10 cellular contexts compared by ENCODE assay signal in genomic region chr12:58920956-58921861, GRCh38. TPM values are rescaled to one million over a fixed set of nuclear protein-coding genes. Genes with fewer than 3 reads are reported as not detected.
DNase-seq lines count a peak whose midpoint lies in the region; ATAC-seq and TF ChIP-seq lines count a peak whose summit lies in the region.
"Had no signal": no experiment of that assay in that cellular context is flagged by ENCODE, and none has a peak within 500 bp of the region (broad histone marks: within the 10 kb centered on the region; RNA-seq: fewer than 3 reads in every experiment).

No MANE protein-coding gene starts in this region.

- H3K27me3 Mint-ChIP-seq in H9 (ENCODE audit: low read depth): peaks cover 9% of the 10 kb centered on the region
- H3K27me3 Mint-ChIP-seq in activated naive CD8-positive, alpha-beta T cell treated with anti-CD3 and anti-CD28 coated beads, Interleukin-2, amount 50 U/mL, for 24 hours: peaks cover 35% of the 10 kb centered on the region

- no peak overlapping the region for H4K91ac ChIP-seq in H9 (ENCODE audit: insufficient read length, low read depth, low read length)

- no peaks in the 10 kb centered on the region for H3K36me3 ChIP-seq in iPS-20b (ENCODE audit: insufficient read depth, low read depth, low read length)

- H3K9me3 Mint-ChIP-seq in H9: no peaks in the 10 kb centered on the region
- H3K9me3 Mint-ChIP-seq in activated naive CD8-positive, alpha-beta T cell treated with anti-CD3 and anti-CD28 coated beads, Interleukin-2, amount 50 U/mL, for 24 hours: no peaks in the 10 kb centered on the region
- H3K9me3 Mint-ChIP-seq: activated T-cell treated with anti-CD3 and anti-CD28 coated beads, Interleukin-2, amount 50 U/mL, for 72 hours had no signal

- DNase-seq in H9: no peak
- DNase-seq in activated naive CD8-positive, alpha-beta T cell treated with anti-CD3 and anti-CD28 coated beads, Interleukin-2, amount 50 U/mL, for 24 hours: peak; percentile 3
- no peak for DNase-seq in NCI-H526 treated with DMSO at 0.1 percent for 48 hours (lab: John Stamatoyannopoulos, UW)
- DNase-seq: NK-92 treated with Interleukin-12 subunit alpha and Interleukin-12 subunit beta, amount 100 ng/mL, for 24 hours had no signal

- peaks cover 14% of the 10 kb centered on the region for H3K23me2 ChIP-seq in H9 (ENCODE audit: insufficient read length, low read depth, low read length, poor library complexity, severe bottlenecking)

- no peak overlapping the region for H3K23ac ChIP-seq in H9 (ENCODE audit: insufficient read length, low read depth, low read length)

- H3K4ac ChIP-seq in H9 (ENCODE audit: low read depth, low read length): no peak overlapping the region

- H3K9me3 ChIP-seq in H9 (ENCODE audit: control insufficient read depth, low read depth, low read length): no peaks in the 10 kb centered on the region
- no peaks in the 10 kb centered on the region for H3K9me3 ChIP-seq in iPS-20b (ENCODE audit: insufficient read depth, low read depth, low read length)

- no peak overlapping the region for H2BK15ac ChIP-seq in H9 (ENCODE audit: low read depth, low read length)

- no peak overlapping the region for H3T11ph ChIP-seq in H9 (ENCODE audit: low read length)

- H3K27me3 ChIP-seq in H9 (ENCODE audit: insufficient read depth, low read length) (peaks cover 2% of the 10 kb centered on the region; the same call in 1 of the 2 replicates), iPS-20b (ENCODE audit: insufficient read depth, low read length) (peaks cover 10% of the 10 kb centered on the region)

- H3K9ac ChIP-seq in H9 (ENCODE audit: extremely low read depth, insufficient read length, low read length): no peak overlapping the region
- H3K9ac ChIP-seq in iPS-20b (ENCODE audit: low read depth, low read length): peak overlapping the region; percentile 81; the same call in 1 of the 2 replicates

- no peak overlapping the region for H2AK5ac ChIP-seq in H9 (ENCODE audit: insufficient read length, low read length)

- no CpG with 5 or more reads among the region's 15 CpGs for WGBS in H9 (ENCODE audit: extremely low coverage, insufficient read length, low lambda C conversion rate)

- H4K20me1 ChIP-seq in H9 (ENCODE audit: control insufficient read depth, insufficient read depth, insufficient read length): no peaks in the 10 kb centered on the region

- no peak for ATAC-seq in activated naive CD8-positive, alpha-beta T cell treated with anti-CD3 and anti-CD28 coated beads, Interleukin-2, amount 50 U/mL, for 24 hours
- ATAC-seq in GM21737 (IDR thresholded peaks at IDR 0.05; ENCODE audit: unreplicated experiment) (no peak), HG02840 (IDR thresholded peaks at IDR 0.05; ENCODE audit: low FRiP score, unreplicated experiment) (no peak), GM21390 (IDR thresholded peaks at IDR 0.05; ENCODE audit: unreplicated experiment) (no peak)

- no peak overlapping the region for H2BK12ac ChIP-seq in H9 (ENCODE audit: insufficient read length, low read depth, low read length)

- peak overlapping the region; percentile 86 for H3K4me3 ChIP-seq in iPS-20b (ENCODE audit: low read length)
- peak overlapping the region; percentile 60 to 89 (median 71) for H3K4me3 ChIP-seq in skin epidermis

- H2BK20ac ChIP-seq in H9 (ENCODE audit: low read depth, low read length, poor library complexity, severe bottlenecking): no peak overlapping the region

- H3K36me3 Mint-ChIP-seq in H9 (ENCODE audit: insufficient read depth in 1 of 3, low read depth in 3 of 3): no peaks in the 10 kb centered on the region
- no peaks in the 10 kb centered on the region for H3K36me3 Mint-ChIP-seq in activated naive CD8-positive, alpha-beta T cell treated with anti-CD3 and anti-CD28 coated beads, Interleukin-2, amount 50 U/mL, for 24 hours (ENCODE audit: low read depth)

- no peaks in the 10 kb centered on the region for H3K79me1 ChIP-seq in H9 (ENCODE audit: insufficient read depth, low read depth, low read length, poor library complexity, severe bottlenecking)

- H4K8ac ChIP-seq in H9 (replicated peaks; ENCODE audit: insufficient read length, low read depth, low read length): no peak overlapping the region

- H3K4me1 Mint-ChIP-seq in H9: peaks cover 45 to 47% of the 10 kb centered on the region in 2 experiments
- peaks cover 8% of the 10 kb centered on the region for H3K4me1 Mint-ChIP-seq in activated naive CD8-positive, alpha-beta T cell treated with anti-CD3 and anti-CD28 coated beads, Interleukin-2, amount 50 U/mL, for 24 hours

- H3K4me1 ChIP-seq in H9 (ENCODE audit: insufficient read depth, low read length): peaks cover 2% of the 10 kb centered on the region; the same call in 1 of the 2 replicates
- H3K4me1 ChIP-seq in iPS-20b (ENCODE audit: insufficient read depth, low read length): peaks cover 38% of the 10 kb centered on the region; the same call in 1 of the 2 replicates

- peak overlapping the region; percentile 100 for H3K4me2 ChIP-seq in H9 (ENCODE audit: insufficient read depth, insufficient read length, low read length)

- no peak overlapping the region for H4K5ac ChIP-seq in H9 (ENCODE audit: insufficient read length, low read depth, low read length)

- no peak overlapping the region for H3K56ac ChIP-seq in H9 (ENCODE audit: insufficient read length, low read depth, low read length)

- H3K27ac Mint-ChIP-seq in H9: no peak overlapping the region
- no peak overlapping the region for H3K27ac Mint-ChIP-seq in activated naive CD8-positive, alpha-beta T cell treated with anti-CD3 and anti-CD28 coated beads, Interleukin-2, amount 50 U/mL, for 24 hours

- H3K27ac ChIP-seq in H9 (ENCODE audit: insufficient read length, low read depth, low read length) (no peak overlapping the region), iPS-20b (ENCODE audit: low read length) (no peak overlapping the region), skin epidermis (peak overlapping the region in 18 of 21 experiments; percentile 85 to 99 (median 96))

- H2BK120ac ChIP-seq in H9 (ENCODE audit: low read depth, low read length, poor library complexity, severe bottlenecking): no peak overlapping the region

- peak overlapping the region; percentile 85 to 89 for H3K4me3 Mint-ChIP-seq in H9
- no peak overlapping the region for H3K4me3 Mint-ChIP-seq in activated naive CD8-positive, alpha-beta T cell treated with anti-CD3 and anti-CD28 coated beads, Interleukin-2, amount 50 U/mL, for 24 hours

- no peak overlapping the region for H3K18ac ChIP-seq in H9 (ENCODE audit: insufficient read length, low read depth, low read length)

- no peak for TF ChIP-seq CTCF in H9 (conservative IDR thresholded peaks at IDR 0.05)

- H2BK5ac ChIP-seq in H9 (ENCODE audit: insufficient read length, low read length): no peak overlapping the region

- H3K79me2 ChIP-seq in H9 (ENCODE audit: insufficient read depth, low read length): no peaks in the 10 kb centered on the region

- no peak overlapping the region for H2AFZ ChIP-seq in H9 (ENCODE audit: low read length)

- no peak overlapping the region for H3K14ac ChIP-seq in H9 (ENCODE audit: insufficient read depth, low read length)

RNA-seq across cellular contexts. Expression of gene LRIG3, which starts 0.9 kb away (rescaled TPM):
- 10.9 and 11.6 TPM in 2 replicates for total RNA-seq in H9 (2021)

Comparison
In these comparisons a context has a peak if more than half of its experiments do, and no peak if none do; other contexts are left out.
1. H3K27ac ChIP-seq: peak in skin epidermis (18 of 21); none in H9 (single experiment) and iPS-20b (single experiment).